In genomic region chr17:73308017-73308823, GRCh38 we compare ENCODE assay signal across 8 cellular contexts. TPM values are rescaled to one million over a fixed set of nuclear protein-coding genes. Genes with fewer than 3 reads are reported as not detected.
DNase-seq lines count a peak whose midpoint lies in the region; ATAC-seq, FAIRE-seq and TF ChIP-seq lines count a peak whose summit lies in the region.

No MANE protein-coding gene starts in this region.

- FAIRE-seq in HTR-8/SVneo (lab: Jason Lieb, UNC) (peak; percentile 68), GM12878 (lab: Jason Lieb, UNC) (no peak), keratinocyte (lab: Jason Lieb, UNC) (no peak)

- H3K4me2 ChIP-seq in GM12878 (ENCODE audit: control insufficient read depth, insufficient read depth): peak overlapping the region; percentile 22; the same call in 1 of the 2 replicates
- H3K4me2 ChIP-seq in keratinocyte (ENCODE audit: control insufficient read depth, extremely low read depth, insufficient read depth, low read depth, low read length): peak overlapping the region; percentile 79

- H3K4me1 ChIP-seq in GM12878 (ENCODE audit: control insufficient read depth, insufficient read depth, low read length): peaks cover 5% of the 10 kb centered on the region; the same call in 1 of the 2 replicates
- H3K4me1 ChIP-seq in keratinocyte (ENCODE audit: control insufficient read depth, extremely low read depth, insufficient read depth, low read length): peaks cover 68% of the 10 kb centered on the region
- H3K4me1 ChIP-seq in suprapubic skin: peaks cover 75% of the 10 kb centered on the region

- no peaks in the 10 kb centered on the region for H3K36me3 ChIP-seq in GM12878 (ENCODE audit: control insufficient read depth in 2 of 2, insufficient read depth in 2 of 2, low read length in 1 of 2)
- no peaks in the 10 kb centered on the region for H3K36me3 ChIP-seq in keratinocyte (ENCODE audit: control insufficient read depth in 2 of 2, extremely low read depth in 1 of 2, insufficient read depth in 2 of 2, low read length in 2 of 2)
- no peaks in the 10 kb centered on the region for H3K36me3 ChIP-seq in suprapubic skin

- TF ChIP-seq RAD21 in GM12878 (IDR thresholded peaks at IDR 0.05; ENCODE audit: insufficient read depth, low read depth, low read length): no peak

- H3K27ac ChIP-seq in GM12878 (ENCODE audit: control insufficient read depth, insufficient read depth) (no peak overlapping the region), keratinocyte (ENCODE audit: control insufficient read depth, insufficient read depth, low read length) (peak overlapping the region; percentile 51), suprapubic skin (peak overlapping the region; percentile 98)

- WGBS in GM12878 (ENCODE audit: insufficient coverage, insufficient replicate concordance, low lambda C conversion rate, missing lambda C conversion rate): 94% methylated on average over 23 of the region's 23 CpGs
- 28% methylated on average over 22 of the region's 23 CpGs for whole genome bisulfite sequencing in suprapubic skin

- intact Hi-C loops in GM12878 (cut with micrococcal nuclease; ENCODE audit: unreplicated experiment): no loop called here

- H3K4me3 ChIP-seq in GM12878 (peak overlapping the region; percentile 16; the same call in 1 of the 2 replicates), keratinocyte (ENCODE audit: control insufficient read depth in 2 of 3, extremely low read depth in 1 of 3, insufficient read depth in 2 of 3, low read depth in 1 of 3, low read length in 3 of 3) (peak overlapping the region in 2 of 3 experiments; percentile 23 to 50), suprapubic skin (peak overlapping the region; percentile 77)

- H3K9me3 ChIP-seq in GM12878 (replicated peaks; ENCODE audit: control insufficient read depth, insufficient read depth, low read length): no peaks in the 10 kb centered on the region
- H3K9me3 ChIP-seq in keratinocyte (ENCODE audit: control insufficient read depth, low read depth, low read length): no peaks in the 10 kb centered on the region
- no peaks in the 10 kb centered on the region for H3K9me3 ChIP-seq in suprapubic skin

- H3K9ac ChIP-seq in GM12878 (ENCODE audit: control insufficient read depth, insufficient read depth, low read length) (no peak overlapping the region), keratinocyte (ENCODE audit: control insufficient read depth, extremely low read depth, insufficient read depth, low read length) (peak overlapping the region; percentile 48)

- H3K27me3 ChIP-seq in GM12878 (replicated peaks in 1 of 2; ENCODE audit: control insufficient read depth in 2 of 2, insufficient read depth in 2 of 2, low read length in 1 of 2) (no peaks in the 10 kb centered on the region), keratinocyte (ENCODE audit: control insufficient read depth, extremely low read depth, insufficient read depth, low read length) (no peaks in the 10 kb centered on the region), suprapubic skin (no peaks in the 10 kb centered on the region)

- H2AFZ ChIP-seq in GM12878 (ENCODE audit: control insufficient read depth, low read depth, low read length): no peak overlapping the region
- peak overlapping the region; percentile 60 for H2AFZ ChIP-seq in keratinocyte (ENCODE audit: control insufficient read depth, low read length)

- POLR2A ChIA-PET in GM12878 (lab: Charles Lee): interaction anchor here (0.6 to 4.3 kb wide), 7 partner anchors 10 to 144 kb away, joined by 3 to 28 read pairs (median 5); partner anchors contain the start of gene SSTR2

- no peaks in the 10 kb centered on the region for H4K20me1 ChIP-seq in GM12878 (ENCODE audit: control insufficient read depth, insufficient read depth)
- no peaks in the 10 kb centered on the region for H4K20me1 ChIP-seq in keratinocyte (ENCODE audit: control insufficient read depth, extremely low read depth, insufficient read depth, low read length)

- TF ChIP-seq CTCF in GM12878 (IDR thresholded peaks at IDR 0.05 in 2 of 3, conservative IDR thresholded peaks at IDR 0.05 in 1 of 3; ENCODE audit: control insufficient read depth in 2 of 3, extremely low read depth in 1 of 3, insufficient read depth in 1 of 3, low read depth in 3 of 3, low read length in 3 of 3): no peak
- no peak for TF ChIP-seq CTCF in keratinocyte (optimal IDR thresholded peaks at IDR 0.05 in 1 of 3, IDR thresholded peaks at IDR 0.05 in 1 of 3, conservative IDR thresholded peaks at IDR 0.05 in 1 of 3; ENCODE audit: extremely low read depth in 1 of 3, insufficient read depth in 2 of 3, low read length in 3 of 3)
- no peak for TF ChIP-seq CTCF in suprapubic skin (IDR thresholded peaks at IDR 0.05)

- peak; percentile 86 for DNase-seq in HTR-8/SVneo (ENCODE audit: insufficient read length, low spot score)
- no peak for DNase-seq in GM12878 (ENCODE audit: low read depth, low spot score)
- no peak for DNase-seq in keratinocyte (ENCODE audit: low read depth, low spot score)
- DNase-seq in suprapubic skin (ENCODE audit: low spot score in 2 of 2): peak in 1 of 2 donors; percentile 81

- peaks cover 22% of the 10 kb centered on the region for H3K79me2 ChIP-seq in GM12878 (ENCODE audit: control insufficient read depth, insufficient read depth, low read length)
- peaks cover 35% of the 10 kb centered on the region for H3K79me2 ChIP-seq in keratinocyte (ENCODE audit: control insufficient read depth, insufficient read depth, low read length)

- TSS peak; percentile 11 for BruUV-seq in GM12878 (replicated peaks; lab: Mats Ljungman, UMichigan)

- RAD21 ChIA-PET in GM12878 (lab: Charles Lee; ENCODE audit: unreplicated experiment): interaction anchor here (0.6 to 3.4 kb wide), 7 partner anchors 9 to 527 kb away, joined by 3 to 32 read pairs (median 4); no protein-coding TSS in a partner anchor

- dilution Hi-C loops in keratinocyte (cut with MboI; ENCODE audit: extremely low pct_ligation_motif_present, low sequenced_read_pairs): no loop called here

- no peaks in the 10 kb centered on the region for H3K9me1 ChIP-seq in keratinocyte (ENCODE audit: control insufficient read depth, extremely low read depth, insufficient read depth, low read length)

- CTCF ChIA-PET in GM12878 (lab: Yijun Ruan, JAX): interaction anchor here (0.9 to 4.7 kb wide), 6 partner anchors 10 to 748 kb away, joined by 3 to 28 read pairs (median 8); no protein-coding TSS in a partner anchor

- SMC1A ChIA-PET in GM12878 (lab: Charles Lee; ENCODE audit: uncharacterized antibody, unreplicated experiment): interaction anchor here (1.4 to 2.1 kb wide), 4 partner anchors 11 to 62 kb away, joined by 4 to 6 read pairs (median 6); no protein-coding TSS in a partner anchor

- in situ Hi-C loops in GM12878 (cut with MboI): loop anchor here (5.0 kb wide), 1 partner anchor 36 kb away; no protein-coding TSS in a partner anchor

- no peak for ATAC-seq in GM12878
- no peak for ATAC-seq in HG03095 (IDR thresholded peaks at IDR 0.05; ENCODE audit: unreplicated experiment)
- no peak for ATAC-seq in HG02938 (IDR thresholded peaks at IDR 0.05; ENCODE audit: unreplicated experiment)
- ATAC-seq in HG02759 (IDR thresholded peaks at IDR 0.05; ENCODE audit: unreplicated experiment): no peak
- no peak for ATAC-seq in HG03039 (IDR thresholded peaks at IDR 0.05; ENCODE audit: unreplicated experiment)

- TF ChIP-seq POLR2A in GM12878 (IDR thresholded peaks at IDR 0.05; ENCODE audit: low read depth, low read length) (no peak), suprapubic skin (IDR thresholded peaks at IDR 0.05) (no peak)

- TF ChIP-seq EP300 in GM12878 (IDR thresholded peaks at IDR 0.05; ENCODE audit: borderline replicate concordance in 1 of 2, control insufficient read depth in 1 of 2, low read depth in 2 of 2, low read length in 2 of 2): no peak
- TF ChIP-seq EP300 in suprapubic skin (IDR thresholded peaks at IDR 0.05): no peak

RNA-seq across cellular contexts. Expression of gene CDC42EP4, which starts 3.6 kb away (rescaled TPM):
- total RNA-seq in GM12878 (2013; cell fraction: nucleolus; rRNA removed): 31.6 and 35.8 TPM in 2 replicates
- 2.7 and 3.1 TPM in 2 replicates for total RNA-seq in GM12878 (2014; rRNA removed)
- total RNA-seq in GM12878 (2014; rRNA removed; fragmentation: Illumina TruSeq; extraction: Trizol): 0.97 and 1.3 TPM in 2 replicates
- total RNA-seq in GM12878 (2021): 3.0 and 3.5 TPM in 2 replicates
- polyA plus RNA-seq in GM12878 (2011; ENCODE audit: low read depth): 0.71 TPM
- polyA plus RNA-seq in GM12878 (2011; rRNA removed): 5.9 and 7.1 TPM in 2 replicates
- polyA plus RNA-seq in GM12878 (2011; cell fraction: cytosol; rRNA removed): 8.1 and 10.0 TPM in 2 replicates
- 11.7 and 13.6 TPM in 2 replicates for polyA plus RNA-seq in GM12878 (2011; cell fraction: nucleus; rRNA removed)
- polyA plus RNA-seq in GM12878 (2012): 1.1 and 2.5 TPM in 2 replicates
- polyA plus RNA-seq in GM12878 (2014; fragmentation: Illumina TruSeq; extraction: Trizol): 1.4 TPM in 2 replicates
- under 1 TPM; 0.05 to 0.20 TPM for polyA plus RNA-seq in GM12878 (2014; fragmentation: Nextera tagmentation; extraction: Ambion mirVana)
- polyA plus RNA-seq in GM12878 (2014; rRNA removed): 2.5 and 2.8 TPM in 2 replicates
- 1 to 10 TPM; 3.7 to 3.8 TPM for polyA plus RNA-seq in GM12878 (2016; fragmentation: Nextera tagmentation; extraction: Ambion mirVana)
- 9.4 and 26.8 TPM in 2 replicates for polyA minus RNA-seq in GM12878 (2011; rRNA and poly(A)+ RNA removed)
- polyA minus RNA-seq in GM12878 (2011; cell fraction: cytosol; rRNA and poly(A)+ RNA removed): 6.2 and 7.5 TPM in 2 replicates
- 13.8 and 28.0 TPM in 2 replicates for polyA minus RNA-seq in GM12878 (2011; cell fraction: nucleus; rRNA and poly(A)+ RNA removed)
- 5.9 to 11.1 TPM (median 9.4 TPM) in 3 replicates for polyA plus RNA-seq in keratinocyte
- 4.1 TPM for polyA plus RNA-seq in keratinocyte (2011; ENCODE audit: low read depth)
- 7.5 and 10.9 TPM in 2 replicates for polyA plus RNA-seq in keratinocyte (2011; cell fraction: cytosol; rRNA removed)
- 7.4 and 11.1 TPM in 2 replicates for polyA plus RNA-seq in keratinocyte (2011; cell fraction: nucleus; rRNA removed)
- 9.2 and 14.3 TPM in 2 replicates for polyA plus RNA-seq in keratinocyte (2012; ENCODE audit: low replicate concordance)
- polyA minus RNA-seq in keratinocyte: 10.7 to 18.2 TPM (median 13.7 TPM) in 3 replicates
- 16.1 TPM for polyA minus RNA-seq in keratinocyte (2011; cell fraction: cytosol; rRNA and poly(A)+ RNA removed)
- 14.0 and 17.1 TPM in 2 replicates for polyA minus RNA-seq in keratinocyte (2011; cell fraction: nucleus; rRNA and poly(A)+ RNA removed)
- total RNA-seq in suprapubic skin: 10 to 100 TPM; 60.0 to 86.8 (median 81.5) TPM

RNA-seq across cellular contexts. Expression of gene CPSF4L, which starts 46.5 kb away (rescaled TPM):
- not detected in 2 replicates for total RNA-seq in GM12878 (2013; cell fraction: nucleolus; rRNA removed)
- total RNA-seq in GM12878 (2014; rRNA removed) (not detected in 2 replicates), GM12878 (2014; rRNA removed; fragmentation: Illumina TruSeq; extraction: Trizol) (not detected in 2 replicates), GM12878 (2021) (not detected in 2 replicates), suprapubic skin (not detected)
- polyA plus RNA-seq in GM12878 (2011; ENCODE audit: low read depth): not detected
- polyA plus RNA-seq in GM12878 (2011; rRNA removed) (not detected in 2 replicates), GM12878 (2014; fragmentation: Illumina TruSeq; extraction: Trizol) (not detected in 2 replicates), GM12878 (2014; fragmentation: Nextera tagmentation; extraction: Ambion mirVana) (not detected), GM12878 (2014; rRNA removed) (not detected in 2 replicates), GM12878 (2016; fragmentation: Nextera tagmentation; extraction: Ambion mirVana) (not detected), keratinocyte (not detected in 3 replicates)
- 0.15 TPM in 1 of 2 replicates, not detected in the other for polyA plus RNA-seq in GM12878 (2011; cell fraction: cytosol; rRNA removed)
- not detected in 2 replicates for polyA plus RNA-seq in GM12878 (2011; cell fraction: nucleus; rRNA removed)
- polyA plus RNA-seq in GM12878 (2012): not detected in 2 replicates
- not detected in 2 replicates for polyA minus RNA-seq in GM12878 (2011; rRNA and poly(A)+ RNA removed)
- not detected in 2 replicates for polyA minus RNA-seq in GM12878 (2011; cell fraction: cytosol; rRNA and poly(A)+ RNA removed)
- not detected in 2 replicates for polyA minus RNA-seq in GM12878 (2011; cell fraction: nucleus; rRNA and poly(A)+ RNA removed)
- polyA plus RNA-seq in keratinocyte (2011; ENCODE audit: low read depth): not detected
- not detected in 2 replicates for polyA plus RNA-seq in keratinocyte (2011; cell fraction: cytosol; rRNA removed)
- not detected in 2 replicates for polyA plus RNA-seq in keratinocyte (2011; cell fraction: nucleus; rRNA removed)
- not detected in 2 replicates for polyA plus RNA-seq in keratinocyte (2012; ENCODE audit: low replicate concordance)
- not detected in 3 replicates for polyA minus RNA-seq in keratinocyte
- not detected for polyA minus RNA-seq in keratinocyte (2011; cell fraction: cytosol; rRNA and poly(A)+ RNA removed)
- not detected in 2 replicates for polyA minus RNA-seq in keratinocyte (2011; cell fraction: nucleus; rRNA and poly(A)+ RNA removed)

Comparison
In these comparisons a context has a peak if more than half of its experiments do, and no peak if none do; other contexts are left out.
1. H3K4me3 ChIP-seq: peak in every context shown above with its lines; median percentile 77 in suprapubic skin; 36 in keratinocyte; 16 in GM12878.